Comparison of ENCODE assay signal across 36 cellular contexts in the genomic region with DNA sequence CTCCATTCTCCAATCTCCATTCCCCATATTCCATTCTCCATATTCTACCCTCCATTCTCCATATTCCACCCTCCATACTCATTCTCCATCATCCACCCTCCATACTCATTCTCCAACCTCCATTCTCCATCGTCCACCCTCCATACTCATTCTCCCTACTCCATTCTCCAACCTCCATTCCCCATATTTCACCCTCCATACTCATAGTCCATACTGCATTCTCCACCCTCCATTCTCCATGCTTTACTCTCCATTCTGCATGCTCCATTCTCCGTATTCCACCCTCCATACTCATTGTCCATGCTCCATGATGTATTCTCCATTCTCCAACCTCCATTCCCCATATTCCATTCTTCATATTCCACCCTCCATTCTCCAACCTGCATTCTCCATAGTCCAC. TPM values are rescaled to one million over a fixed set of nuclear protein-coding genes. Genes with fewer than 3 reads are reported as not detected.
"Had no signal": no experiment of that assay in that cellular context is flagged by ENCODE, and none has a peak within 500 bp of the region (broad histone marks: within the 10 kb centered on the region; RNA-seq: fewer than 3 reads in every experiment).

No MANE protein-coding gene starts in this region.

- H3K27ac ChIP-seq: adrenal gland, ascending aorta, body of pancreas, brain microvascular endothelial cell, breast epithelium, cardiac muscle cell had no signal

- H3K4me1 ChIP-seq: adrenal gland, ascending aorta, body of pancreas, breast epithelium had no signal

- H3K36me3 ChIP-seq: adrenal gland, ascending aorta, brain microvascular endothelial cell, breast epithelium, cardiac muscle cell had no signal

- ATAC-seq: activated naive CD4-positive, alpha-beta T cell treated with anti-CD3 and anti-CD28 coated beads, Interleukin-2, amount 50 U/mL, for 72 hours; activated naive CD8-positive, alpha-beta T cell treated with anti-CD3 and anti-CD28 coated beads, Interleukin-2, amount 50 U/mL, for 24 hours; activated T-cell treated with anti-CD3 and anti-CD28 coated beads, Interleukin-2, amount 50 U/mL, for 4 hours; activated T-cell treated with anti-CD3 and anti-CD28 coated beads, Interleukin-2, amount 50 U/mL, for 72 hours; activated T-helper 17 cell treated with anti-CD3 and anti-CD28 coated beads, Interleukin-2, amount 50 U/mL, for 72 hours; body of pancreas had no signal

- FAIRE-seq: astrocyte, bronchial epithelial cell had no signal

- DNase-seq: activated effector memory CD4-positive, alpha-beta T cell treated with anti-CD3 and anti-CD28 coated beads, Interleukin-2, amount 50 U/mL, for 16 hours; activated effector memory CD4-positive, alpha-beta T cell treated with Interleukin-2 at 50 U/mL for 16 hours; activated gamma-delta T cell; activated gamma-delta T cell treated with Interleukin-2 at 50 U/mL for 16 hours; activated naive CD4-positive, alpha-beta T cell; activated naive CD4-positive, alpha-beta T cell treated with anti-CD3 and anti-CD28 coated beads for 36 hours; activated naive CD4-positive, alpha-beta T cell treated with anti-CD3 and anti-CD28 coated beads, Interleukin-2, amount 10 ng/mL, durations not matched to agents 7 days and 5 days; activated naive CD4-positive, alpha-beta T cell treated with anti-CD3 and anti-CD28 coated beads, Interleukin-2, amount 50 U/mL, for 16 hours; activated naive CD4-positive, alpha-beta T cell treated with Interleukin-2 at 50 U/mL for 16 hours; activated naive CD8-positive, alpha-beta T cell treated with anti-CD3 and anti-CD28 coated beads for 36 hours; activated naive CD8-positive, alpha-beta T cell treated with anti-CD3 and anti-CD28 coated beads, Interleukin-2, amount 10 ng/mL, durations not matched to agents 7 days and 5 days; activated naive CD8-positive, alpha-beta T cell treated with anti-CD3 and anti-CD28 coated beads, Interleukin-2, amount 50 U/mL, for 24 hours; activated T-cell treated with anti-CD3 and anti-CD28 coated beads, Interleukin-2, amount 50 U/mL, for 1 hour; activated T-cell treated with anti-CD3 and anti-CD28 coated beads, Interleukin-2, amount 50 U/mL, for 24 hours; activated T-cell treated with anti-CD3 and anti-CD28 coated beads, Interleukin-2, amount 50 U/mL, for 4 hours; activated T-cell treated with anti-CD3 and anti-CD28 coated beads, Interleukin-2, amount 50 U/mL, for 48 hours; activated T-cell treated with anti-CD3 and anti-CD28 coated beads, Interleukin-2, amount 50 U/mL, for 72 hours; adrenal gland; amniotic stem cell; amygdala; anterior cingulate cortex; aorta; body of pancreas; brain microvascular endothelial cell; caudate nucleus; central memory CD4-positive, alpha-beta T cell; cerebellar nuclear complex had no signal

- H3K27me3 ChIP-seq: adrenal gland, ascending aorta, body of pancreas, breast epithelium had no signal

- H3K9me3 ChIP-seq: adrenal gland, ascending aorta, body of pancreas, breast epithelium had no signal

- H3K4me3 ChIP-seq: adrenal gland, ascending aorta, body of pancreas, breast epithelium, cardiac muscle cell had no signal

RNA-seq across cellular contexts. Expression of a gene that starts 44.3 kb away (rescaled TPM):
- total RNA-seq: activated naive CD4-positive, alpha-beta T cell treated with anti-CD3 and anti-CD28 coated beads for 36 hours; activated naive CD8-positive, alpha-beta T cell treated with anti-CD3 and anti-CD28 coated beads for 36 hours; activated naive CD8-positive, alpha-beta T cell treated with anti-CD3 and anti-CD28 coated beads, Interleukin-2, amount 10 ng/mL, durations not matched to agents 7 days and 5 days; activated T-cell treated with anti-CD3 and anti-CD28 coated beads, Interleukin-2, amount 50 U/mL, for 72 hours; activated T-helper 1 cell treated with anti-CD3 and anti-CD28 coated beads, Interleukin-12 subunit alpha, Interleukin-12 subunit beta, Interleukin-2, Interleukin-4 antibody, amounts not matched to agents 30 ng/mL and 10 ng/mL and 1 ng/mL, durations not matched to agents 14 hours and 24 hours and 36 hours; activated T-helper 17 cell treated with anti-CD3 and anti-CD28 coated beads, Interleukin-2, amount 50 U/mL, for 72 hours; activated T-helper 2 cell treated with anti-CD3 and anti-CD28 coated beads, Interferon-gamma antibody, Interleukin-2, Interleukin-4, amounts not matched to agents 10 μg/mL and 5 μg/mL and 100 μg/mL, durations not matched to agents 14 hours and 24 hours and 36 hours had no signal
